8 cellular contexts compared by ENCODE assay signal in genomic region chr11:911031-911889, GRCh38. TPM values are rescaled to one million over a fixed set of nuclear protein-coding genes. Genes with fewer than 3 reads are reported as not detected.
DNase-seq lines count a peak whose midpoint lies in the region; ATAC-seq and TF ChIP-seq lines count a peak whose summit lies in the region.

No MANE protein-coding gene starts in this region.

- peak overlapping the region; percentile 66 for H2AFZ ChIP-seq in OCI-LY7 (ENCODE audit: low read length)

- CTCF ChIA-PET in OCI-LY7 (lab: Charles Lee; ENCODE audit: unreplicated experiment) = no interaction called here

- intact Hi-C loops in OCI-LY7 (cut with micrococcal nuclease; ENCODE audit: unreplicated experiment) = loop anchor here (5.0 kb wide), 1 partner anchor 404 kb away; the partner anchor contains the start of gene RNH1

- no peaks in the 10 kb centered on the region for H3K9me3 Mint-ChIP-seq in activated naive CD8-positive, alpha-beta T cell treated with anti-CD3 and anti-CD28 coated beads, Interleukin-2, amount 10 ng/mL, durations not matched to agents 7 days and 5 days

- H3K9me3 ChIP-seq in OCI-LY7 (ENCODE audit: low read length) (no peaks in the 10 kb centered on the region), iPS DF 6.9 (ENCODE audit: control insufficient read depth, insufficient read depth, low read length) (no peaks in the 10 kb centered on the region), skeletal muscle satellite cell (replicated peaks; ENCODE audit: low read length) (no peaks in the 10 kb centered on the region)

- no peaks in the 10 kb centered on the region; the same call in 1 of the 2 replicates for H4K20me1 ChIP-seq in OCI-LY7 (ENCODE audit: insufficient read depth, low read length)

- H3K36me3 ChIP-seq in OCI-LY7 (ENCODE audit: insufficient read depth, low read length) = peaks cover 7% of the 10 kb centered on the region
- no peaks in the 10 kb centered on the region for H3K36me3 ChIP-seq in iPS DF 6.9 (ENCODE audit: control insufficient read depth, insufficient read depth, low read length)
- H3K36me3 ChIP-seq in skeletal muscle satellite cell (ENCODE audit: insufficient read depth, low read length) = no peaks in the 10 kb centered on the region

- peak overlapping the region; percentile 86 for H3K4me3 Mint-ChIP-seq in activated naive CD8-positive, alpha-beta T cell treated with anti-CD3 and anti-CD28 coated beads, Interleukin-2, amount 10 ng/mL, durations not matched to agents 7 days and 5 days

- DNase-seq in NCI-H1417 (lab: John Stamatoyannopoulos, UW) (peak in 2 of 3 experiments; percentile 77 to 87), NCI-H1417 treated with DMSO at 0.1 percent for 48 hours (lab: John Stamatoyannopoulos, UW) (no peak), OCI-LY7 (ENCODE audit: low spot score) (no peak), iPS DF 6.9 (ENCODE audit: low read depth, low spot score) (no peak), NCI-H1436 (lab: John Stamatoyannopoulos, UW) (no peak)
- no peak for DNase-seq in activated naive CD8-positive, alpha-beta T cell treated with anti-CD3 and anti-CD28 coated beads, Interleukin-2, amount 10 ng/mL, durations not matched to agents 7 days and 5 days

- H3K27ac ChIP-seq in OCI-LY7 (ENCODE audit: low read depth, low read length, poor library complexity, severe bottlenecking) (peak overlapping the region; percentile 44), iPS DF 6.9 (ENCODE audit: low read length) (no peak overlapping the region)

- no CpG with 5 or more reads among the region's 68 CpGs for WGBS in iPS DF 6.9 (ENCODE audit: insufficient coverage, insufficient read length)

- TF ChIP-seq CTCF in OCI-LY7 (conservative IDR thresholded peaks at IDR 0.05; ENCODE audit: low read length) = no peak

- peaks cover 14% of the 10 kb centered on the region for H3K4me1 Mint-ChIP-seq in activated naive CD8-positive, alpha-beta T cell treated with anti-CD3 and anti-CD28 coated beads, Interleukin-2, amount 10 ng/mL, durations not matched to agents 7 days and 5 days

- H3K4me1 ChIP-seq in OCI-LY7 (ENCODE audit: insufficient read depth, low read length, poor library complexity, severe bottlenecking) (peaks cover 35% of the 10 kb centered on the region), iPS DF 6.9 (ENCODE audit: control insufficient read depth, insufficient read depth, low read length) (peaks cover 2% of the 10 kb centered on the region; the same call in 1 of the 2 replicates), skeletal muscle satellite cell (ENCODE audit: control insufficient read depth, insufficient read depth, low read length) (peaks cover 9% of the 10 kb centered on the region)

- peaks cover 19% of the 10 kb centered on the region for H3K79me2 ChIP-seq in OCI-LY7 (ENCODE audit: insufficient read depth, low read depth, low read length)

- H3K9ac ChIP-seq in skeletal muscle satellite cell (ENCODE audit: low read depth, low read length) = peak overlapping the region; percentile 97

- H3K36me3 Mint-ChIP-seq in activated naive CD8-positive, alpha-beta T cell treated with anti-CD3 and anti-CD28 coated beads, Interleukin-2, amount 10 ng/mL, durations not matched to agents 7 days and 5 days = no peaks in the 10 kb centered on the region

- no peaks in the 10 kb centered on the region for H3K9me2 ChIP-seq in OCI-LY7 (ENCODE audit: insufficient read depth, low read length)

- ATAC-seq in HG02852 (IDR thresholded peaks at IDR 0.05; ENCODE audit: unreplicated experiment) = peak; percentile 28
- ATAC-seq in activated naive CD8-positive, alpha-beta T cell treated with anti-CD3 and anti-CD28 coated beads, Interleukin-2, amount 10 ng/mL, durations not matched to agents 7 days and 5 days (ENCODE audit: low read depth) = peak; percentile 37

- H3K27me3 ChIP-seq in iPS DF 6.9 (ENCODE audit: control insufficient read depth, insufficient read depth, low read length) (no peaks in the 10 kb centered on the region), skeletal muscle satellite cell (ENCODE audit: control insufficient read depth, insufficient read depth, low read length) (no peaks in the 10 kb centered on the region)

- no peaks in the 10 kb centered on the region for H3K27me3 Mint-ChIP-seq in activated naive CD8-positive, alpha-beta T cell treated with anti-CD3 and anti-CD28 coated beads, Interleukin-2, amount 10 ng/mL, durations not matched to agents 7 days and 5 days

- H3K4me3 ChIP-seq in OCI-LY7 (ENCODE audit: low read depth, low read length, poor library complexity, severe bottlenecking) (peak overlapping the region; percentile 88), iPS DF 6.9 (ENCODE audit: low read length) (peak overlapping the region; percentile 66), skeletal muscle satellite cell (ENCODE audit: low read length) (peak overlapping the region; percentile 99)

- H3K27ac Mint-ChIP-seq in activated naive CD8-positive, alpha-beta T cell treated with anti-CD3 and anti-CD28 coated beads, Interleukin-2, amount 10 ng/mL, durations not matched to agents 7 days and 5 days = peak overlapping the region; percentile 90

- H3K4me2 ChIP-seq in OCI-LY7 (ENCODE audit: low read length) = peak overlapping the region; percentile 70
- H3K4me2 ChIP-seq in skeletal muscle satellite cell (ENCODE audit: low read length) = peak overlapping the region; percentile 96

- POLR2A ChIA-PET in OCI-LY7 (lab: Charles Lee) = interaction anchor here (1.2 kb wide), 1 partner anchor 16 kb away, joined by 4 read pairs; no protein-coding TSS in a partner anchor
- POLR2A ChIA-PET in activated naive CD8-positive, alpha-beta T cell treated with anti-CD3 and anti-CD28 coated beads, Interleukin-2, amount 10 ng/mL, durations not matched to agents 7 days and 5 days (lab: Charles Lee) = interaction anchor here (0.6 to 2.0 kb wide), 6 partner anchors 8 to 92 kb away, joined by 4 to 10 read pairs (median 5); partner anchors contain the start of genes AP2A2, PNPLA2, POLR2L and TSPAN4

- no TSS peak for BruUV-seq in OCI-LY7 (replicated peaks; lab: Mats Ljungman, UMichigan)

RNA-seq across cellular contexts. Expression of gene CHID1, which starts 0.7 kb away (rescaled TPM):
- total RNA-seq in OCI-LY7 (2014; rRNA removed; shearing (Covaris generic)) = 30.6 and 39.4 TPM in 2 replicates
- 69.6 and 71.1 TPM in 2 replicates for total RNA-seq in OCI-LY7 (2022)
- 10 to 100 TPM; 39.7 to 47.9 TPM for total RNA-seq in activated naive CD8-positive, alpha-beta T cell treated with anti-CD3 and anti-CD28 coated beads, Interleukin-2, amount 10 ng/mL, durations not matched to agents 7 days and 5 days
- total RNA-seq in skeletal muscle satellite cell (2012; rRNA removed) = 43.9 and 51.5 TPM in 2 replicates

RNA-seq across cellular contexts. Expression of gene AP2A2, which starts 14.4 kb away (rescaled TPM):
- total RNA-seq in OCI-LY7 (2014; rRNA removed; shearing (Covaris generic)) = 22.4 and 24.9 TPM in 2 replicates
- 40.0 and 43.0 TPM in 2 replicates for total RNA-seq in OCI-LY7 (2022)
- total RNA-seq in activated naive CD8-positive, alpha-beta T cell treated with anti-CD3 and anti-CD28 coated beads, Interleukin-2, amount 10 ng/mL, durations not matched to agents 7 days and 5 days = 10 to 100 TPM; 49.1 to 52.1 TPM
- 43.9 and 45.4 TPM in 2 replicates for total RNA-seq in skeletal muscle satellite cell (2012; rRNA removed)

Comparison
In these comparisons a context has a peak if more than half of its experiments do, and no peak if none do; other contexts are left out.
1. DNase-seq: peak in NCI-H1417 (2 of 3); none in NCI-H1417 treated with DMSO at 0.1 percent for 48 hours (single experiment), OCI-LY7 (single experiment), activated naive CD8-positive, alpha-beta T cell treated with anti-CD3 and anti-CD28 coated beads, Interleukin-2, amount 10 ng/mL, durations not matched to agents 7 days and 5 days (single experiment), iPS DF 6.9 (single experiment) and NCI-H1436 (single experiment).
2. Peak in every context shown above with its lines, with median percentiles within 50 percentile points of each other: H3K4me3 ChIP-seq.